In the genomic region with DNA sequence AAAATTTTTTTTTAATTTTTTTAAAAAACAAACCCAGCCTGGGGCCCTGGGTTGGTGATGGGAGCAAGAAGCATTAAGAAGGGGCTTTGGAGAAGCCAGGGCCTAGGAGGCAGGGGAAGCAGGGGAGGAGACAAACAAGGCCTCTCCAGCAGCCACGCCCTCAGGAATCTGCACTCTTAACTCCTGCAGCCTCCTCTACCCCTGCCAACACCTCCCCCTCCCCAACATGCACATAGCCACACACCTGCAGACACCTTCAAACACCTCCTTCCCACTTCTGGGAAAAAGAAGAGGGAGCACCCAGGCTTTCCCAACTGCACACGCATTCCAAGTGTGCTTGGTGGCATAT, we compare ENCODE assay signal across 1 cellular context.
TF ChIP-seq lines count a peak whose summit lies in the region.

No MANE protein-coding gene starts in this region.

TF ChIP-seq in H1, 55 proteins besides CTCF, POLR2A, EP300 and RAD21:
- no peak for TF ChIP-seq TAF7 (optimal IDR thresholded peaks at IDR 0.05; ENCODE audit: borderline replicate concordance, low read depth, low read length)
- TF ChIP-seq, protein P1, sequence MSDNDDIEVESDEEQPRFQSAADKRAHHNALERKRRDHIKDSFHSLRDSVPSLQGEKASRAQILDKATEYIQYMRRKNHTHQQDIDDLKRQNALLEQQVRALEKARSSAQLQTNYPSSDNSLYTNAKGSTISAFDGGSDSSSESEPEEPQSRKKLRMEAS (IDR thresholded peaks at IDR 0.05): no peak
- no peak for TF ChIP-seq ASH2L (IDR thresholded peaks at IDR 0.05; ENCODE audit: low read length)
- no peak for TF ChIP-seq KDM4A (IDR thresholded peaks at IDR 0.05; ENCODE audit: low read depth, low read length, severe bottlenecking)
- no peak for TF ChIP-seq CBX8 (IDR thresholded peaks at IDR 0.05; ENCODE audit: borderline replicate concordance, low read depth, low read length)
- no peak for TF ChIP-seq SAP30 (IDR thresholded peaks at IDR 0.05; ENCODE audit: insufficient read depth, insufficient replicate concordance, low read length)
- TF ChIP-seq NANOG (IDR thresholded peaks at IDR 0.05; ENCODE audit: insufficient read depth, low read depth, low read length, poor library complexity, severe bottlenecking): no peak
- TF ChIP-seq SUZ12 (IDR thresholded peaks at IDR 0.05; ENCODE audit: low read length): no peak
- TF ChIP-seq CEBPB (IDR thresholded peaks at IDR 0.05; ENCODE audit: low read depth, low read length): no peak
- TF ChIP-seq POU5F1 (IDR thresholded peaks at IDR 0.05; ENCODE audit: low read depth, low read length): no peak
- no peak for TF ChIP-seq RBBP5 (IDR thresholded peaks at IDR 0.05; ENCODE audit: borderline replicate concordance, low read depth, low read length)
- TF ChIP-seq TCF12 (IDR thresholded peaks at IDR 0.05; ENCODE audit: low read depth, low read length): no peak
